32 cellular contexts compared by ENCODE assay signal in genomic region chr10:3362415-3362814, GRCh38.
"Had no signal": no experiment of that assay in that cellular context is flagged by ENCODE, and none has a peak within 500 bp of the region (broad histone marks: within the 10 kb centered on the region; RNA-seq: fewer than 3 reads in every experiment).

No MANE protein-coding gene starts in this region.

- H3K4me3 Mint-ChIP-seq: activated B cell treated with CpG ODN at 0.5 μM for 24 hours; activated CD4-positive, alpha-beta memory T cell treated with anti-CD3 and anti-CD28 coated beads for 36 hours; activated CD4-positive, alpha-beta T cell treated with anti-CD3 and anti-CD28 coated beads, Interleukin-2, amount 10 ng/mL, durations not matched to agents 24 days and 14 days; activated CD8-positive, alpha-beta T cell treated with anti-CD3 and anti-CD28 coated beads for 36 hours; activated naive CD4-positive, alpha-beta T cell treated with anti-CD3 and anti-CD28 coated beads, Interleukin-2, amount 10 ng/mL, durations not matched to agents 7 days and 5 days; activated naive CD4-positive, alpha-beta T cell treated with anti-CD3 and anti-CD28 coated beads, Interleukin-2, amount 50 U/mL, for 24 hours; activated naive CD8-positive, alpha-beta T cell; activated naive CD8-positive, alpha-beta T cell treated with anti-CD3 and anti-CD28 coated beads, Interleukin-2, amount 10 ng/mL, durations not matched to agents 7 days and 5 days; activated naive CD8-positive, alpha-beta T cell treated with anti-CD3 and anti-CD28 coated beads, Interleukin-2, amount 50 U/mL, for 24 hours; activated T-cell treated with anti-CD3 and anti-CD28 coated beads, Interleukin-2, amount 50 U/mL, for 72 hours; activated T-helper 1 cell treated with anti-CD3 and anti-CD28 coated beads, Interleukin-12 subunit alpha, Interleukin-12 subunit beta, Interleukin-2, Interleukin-4 antibody, amounts not matched to agents 30 ng/mL and 10 ng/mL and 1 ng/mL, durations not matched to agents 14 hours and 24 hours and 36 hours; brain; central memory CD8-positive, alpha-beta T cell; T-helper 1 cell treated with Interleukin-12 subunit alpha and Interleukin-12 subunit beta and Interleukin-4 antibody, amounts not matched to agents 30 μg/mL and 1 μg/mL, for 36 hours; T-helper 2 cell treated with Interferon-gamma antibody and Interleukin-4, amounts not matched to agents 5 μg/mL and 100 μg/mL, for 36 hours had no signal

- H3K4me1 Mint-ChIP-seq: activated naive CD4-positive, alpha-beta T cell treated with anti-CD3 and anti-CD28 coated beads, Interleukin-2, amount 10 ng/mL, durations not matched to agents 7 days and 5 days; activated naive CD4-positive, alpha-beta T cell treated with anti-CD3 and anti-CD28 coated beads, Interleukin-2, amount 50 U/mL, for 24 hours; activated naive CD8-positive, alpha-beta T cell treated with anti-CD3 and anti-CD28 coated beads, Interleukin-2, amount 10 ng/mL, durations not matched to agents 7 days and 5 days; activated naive CD8-positive, alpha-beta T cell treated with anti-CD3 and anti-CD28 coated beads, Interleukin-2, amount 50 U/mL, for 24 hours; central memory CD8-positive, alpha-beta T cell had no signal

- H3K27me3 Mint-ChIP-seq: activated B cell treated with CpG ODN at 0.5 μM for 24 hours; activated CD4-positive, alpha-beta memory T cell treated with anti-CD3 and anti-CD28 coated beads for 36 hours; activated naive CD4-positive, alpha-beta T cell treated with anti-CD3 and anti-CD28 coated beads, Interleukin-2, amount 50 U/mL, for 24 hours; activated naive CD8-positive, alpha-beta T cell; activated naive CD8-positive, alpha-beta T cell treated with anti-CD3 and anti-CD28 coated beads, Interleukin-2, amount 50 U/mL, for 24 hours had no signal

- DNase-seq: activated B cell treated with CpG ODN at 0.5 μM for 24 hours; activated CD4-positive, alpha-beta memory T cell treated with anti-CD3 and anti-CD28 coated beads for 36 hours; activated CD4-positive, alpha-beta T cell treated with anti-CD3 and anti-CD28 coated beads for 4 hours; activated CD4-positive, alpha-beta T cell treated with anti-CD3 and anti-CD28 coated beads, Interleukin-2, amount 10 ng/mL, durations not matched to agents 24 days and 14 days; activated CD4-positive, alpha-beta T cell treated with anti-CD3 and anti-CD28 coated beads, Interleukin-2, amount 50 U/mL, for 1 hour; activated CD4-positive, alpha-beta T cell treated with anti-CD3 and anti-CD28 coated beads, Interleukin-2, amount 50 U/mL, for 4 hours; activated CD4-positive, CD25-positive, alpha-beta regulatory T cell treated with anti-CD3 and anti-CD28 coated beads, Interleukin-2, amount 50 U/mL, for 72 hours; activated CD8-positive, alpha-beta memory T cell treated with anti-CD3 and anti-CD28 coated beads, Interleukin-2, amount 50 U/mL, for 4 hours; activated CD8-positive, alpha-beta T cell treated with anti-CD3 and anti-CD28 coated beads for 36 hours; activated effector memory CD4-positive, alpha-beta T cell treated with Interleukin-2 at 50 U/mL for 16 hours; activated gamma-delta T cell; activated naive CD4-positive, alpha-beta T cell treated with anti-CD3 and anti-CD28 coated beads, Interleukin-2, amount 10 ng/mL, durations not matched to agents 7 days and 5 days; activated naive CD4-positive, alpha-beta T cell treated with Interleukin-2 at 50 U/mL for 16 hours; activated naive CD8-positive, alpha-beta T cell treated with anti-CD3 and anti-CD28 coated beads, Interleukin-2, amount 10 ng/mL, durations not matched to agents 7 days and 5 days; activated naive CD8-positive, alpha-beta T cell treated with anti-CD3 and anti-CD28 coated beads, Interleukin-2, amount 50 U/mL, for 24 hours; activated T-cell treated with anti-CD3 and anti-CD28 coated beads for 4 hours; activated T-cell treated with anti-CD3 and anti-CD28 coated beads, Interleukin-2, amount 50 U/mL, for 1 hour; activated T-cell treated with anti-CD3 and anti-CD28 coated beads, Interleukin-2, amount 50 U/mL, for 72 hours; anterior cingulate cortex; caudate nucleus; cerebellar nuclear complex; T-helper 1 cell; T-helper 2 cell; T-helper 9 cell had no signal

- H3K27ac Mint-ChIP-seq: activated B cell treated with CpG ODN at 0.5 μM for 24 hours; activated CD4-positive, alpha-beta memory T cell treated with anti-CD3 and anti-CD28 coated beads for 36 hours; activated CD4-positive, alpha-beta T cell treated with anti-CD3 and anti-CD28 coated beads, Interleukin-2, amount 10 ng/mL, durations not matched to agents 24 days and 14 days; activated CD8-positive, alpha-beta T cell treated with anti-CD3 and anti-CD28 coated beads for 36 hours; activated naive CD4-positive, alpha-beta T cell treated with anti-CD3 and anti-CD28 coated beads, Interleukin-2, amount 10 ng/mL, durations not matched to agents 7 days and 5 days; activated naive CD4-positive, alpha-beta T cell treated with anti-CD3 and anti-CD28 coated beads, Interleukin-2, amount 50 U/mL, for 24 hours; activated naive CD8-positive, alpha-beta T cell; activated naive CD8-positive, alpha-beta T cell treated with anti-CD3 and anti-CD28 coated beads, Interleukin-2, amount 10 ng/mL, durations not matched to agents 7 days and 5 days; activated naive CD8-positive, alpha-beta T cell treated with anti-CD3 and anti-CD28 coated beads, Interleukin-2, amount 50 U/mL, for 24 hours; activated T-cell treated with anti-CD3 and anti-CD28 coated beads, Interleukin-2, amount 50 U/mL, for 72 hours; activated T-helper 1 cell treated with anti-CD3 and anti-CD28 coated beads, Interleukin-12 subunit alpha, Interleukin-12 subunit beta, Interleukin-2, Interleukin-4 antibody, amounts not matched to agents 30 ng/mL and 10 ng/mL and 1 ng/mL, durations not matched to agents 14 hours and 24 hours and 36 hours; activated T-helper 2 cell treated with anti-CD3 and anti-CD28 coated beads, Interferon-gamma antibody, Interleukin-2, Interleukin-4, amounts not matched to agents 10 μg/mL and 5 μg/mL and 100 μg/mL, durations not matched to agents 14 hours and 24 hours and 36 hours; brain; T-helper 1 cell treated with Interleukin-12 subunit alpha and Interleukin-12 subunit beta and Interleukin-4 antibody, amounts not matched to agents 30 μg/mL and 1 μg/mL, for 36 hours; T-helper 2 cell treated with Interferon-gamma antibody and Interleukin-4, amounts not matched to agents 5 μg/mL and 100 μg/mL, for 36 hours had no signal

- H3K36me3 Mint-ChIP-seq: activated naive CD4-positive, alpha-beta T cell treated with anti-CD3 and anti-CD28 coated beads, Interleukin-2, amount 10 ng/mL, durations not matched to agents 7 days and 5 days; activated naive CD4-positive, alpha-beta T cell treated with anti-CD3 and anti-CD28 coated beads, Interleukin-2, amount 50 U/mL, for 24 hours; activated naive CD8-positive, alpha-beta T cell treated with anti-CD3 and anti-CD28 coated beads, Interleukin-2, amount 10 ng/mL, durations not matched to agents 7 days and 5 days; brain had no signal

- ATAC-seq: activated CD8-positive, alpha-beta T cell treated with anti-CD3 and anti-CD28 coated beads for 36 hours; activated naive CD8-positive, alpha-beta T cell treated with anti-CD3 and anti-CD28 coated beads, Interleukin-2, amount 50 U/mL, for 24 hours had no signal
